ENCODE assay signal across 8 cellular contexts in genomic region chr1:223706077-223706988, GRCh38. TPM values are rescaled to one million over a fixed set of nuclear protein-coding genes. Genes with fewer than 3 reads are reported as not detected.
DNase-seq lines count a peak whose midpoint lies in the region; ATAC-seq and TF ChIP-seq lines count a peak whose summit lies in the region.

No MANE protein-coding gene starts in this region.

- no peak overlapping the region for H3K27ac ChIP-seq in mesendoderm (ENCODE audit: low read depth, low read length)
- H3K27ac ChIP-seq in CD8-positive, alpha-beta memory T cell (ENCODE audit: low read depth, low read length), result no peak overlapping the region

- H4K5ac ChIP-seq in mesendoderm (ENCODE audit: low read length), result no peak overlapping the region

- H3K56ac ChIP-seq in mesendoderm (ENCODE audit: low read length), result no peak overlapping the region

- WGBS in mesendoderm (ENCODE audit: extremely low coverage, insufficient coverage, low lambda C conversion rate), result no CpG with 5 or more reads among the region's 12 CpGs

- H3K4me3 ChIP-seq in mesendoderm (ENCODE audit: low read length), result no peak overlapping the region
- H3K4me3 ChIP-seq in CD8-positive, alpha-beta memory T cell (ENCODE audit: low read length), result no peak overlapping the region

- no peak overlapping the region for H3K18ac ChIP-seq in mesendoderm (ENCODE audit: low read length)

- peaks cover 2% of the 10 kb centered on the region for H3K4me1 ChIP-seq in mesendoderm (ENCODE audit: control insufficient read depth, low read depth, low read length)
- peaks cover 14% of the 10 kb centered on the region for H3K4me1 ChIP-seq in CD8-positive, alpha-beta memory T cell (ENCODE audit: insufficient read depth, low read length)

- H3K79me2 ChIP-seq in mesendoderm (ENCODE audit: control insufficient read depth, insufficient read depth, low read length), result no peaks in the 10 kb centered on the region

- no peak overlapping the region for H3K4me2 ChIP-seq in mesendoderm (ENCODE audit: low read length)

- no peak overlapping the region for H3K23ac ChIP-seq in mesendoderm (ENCODE audit: low read length)

- no peak overlapping the region for H3K4me3 Mint-ChIP-seq in CD8-positive, alpha-beta memory T cell

- H3K36me3 Mint-ChIP-seq in CD8-positive, alpha-beta memory T cell, result no peaks in the 10 kb centered on the region

- peaks cover 0 to 1% of the 10 kb centered on the region in 2 donors for H3K27me3 Mint-ChIP-seq in CD8-positive, alpha-beta memory T cell

- H3K4ac ChIP-seq in mesendoderm (ENCODE audit: low read depth, low read length), result no peak overlapping the region

- CTCF ChIA-PET in CD8-positive, alpha-beta memory T cell (lab: Charles Lee), result interaction anchor here (1.4 to 2.7 kb wide), 4 partner anchors 8 to 43 kb away, joined by 3 to 21 read pairs (median 9); no protein-coding TSS in a partner anchor

- TF ChIP-seq POLR2A in erythroblast (IDR thresholded peaks at IDR 0.05; ENCODE audit: low read length), result no peak

- no peak overlapping the region for H2BK5ac ChIP-seq in mesendoderm (ENCODE audit: low read length)

- H3K9me3 ChIP-seq in CD8-positive, alpha-beta memory T cell (ENCODE audit: low read length), result no peaks in the 10 kb centered on the region

- H3K27ac Mint-ChIP-seq in CD8-positive, alpha-beta memory T cell, result peak overlapping the region in 2 of 8 donors; percentile 17 to 39

- H3K27me3 ChIP-seq in mesendoderm (ENCODE audit: insufficient read depth, low read length, poor library complexity), result no peaks in the 10 kb centered on the region
- no peaks in the 10 kb centered on the region for H3K27me3 ChIP-seq in CD8-positive, alpha-beta memory T cell (ENCODE audit: insufficient read depth, low read length, poor library complexity, severe bottlenecking)

- H3K79me1 ChIP-seq in mesendoderm (ENCODE audit: low read length), result no peaks in the 10 kb centered on the region

- POLR2A ChIA-PET in CD8-positive, alpha-beta memory T cell (lab: Charles Lee), result interaction anchor here (1.0 kb wide), 1 partner anchor 139 kb away, joined by 3 read pairs; the partner anchor contains the start of gene TP53BP2

- H4K8ac ChIP-seq in mesendoderm (ENCODE audit: low read depth, low read length), result no peak overlapping the region

- no peaks in the 10 kb centered on the region for H3K9me3 Mint-ChIP-seq in CD8-positive, alpha-beta memory T cell

- H3K4me1 Mint-ChIP-seq in CD8-positive, alpha-beta memory T cell, result peaks cover 8 to 22% (median 8%) of the 10 kb centered on the region in 3 donors

- no peak overlapping the region for H2BK15ac ChIP-seq in mesendoderm (replicated peaks; ENCODE audit: low read depth)

- DNase-seq in AG08396 (ENCODE audit: low spot score) (peak; percentile 44), NCI-H146 treated with DMSO at 0.1 percent for 48 hours (lab: John Stamatoyannopoulos, UW; ENCODE audit: unreplicated experiment) (peak; percentile 34), astrocyte of the hippocampus (ENCODE audit: low read depth, low spot score) (peak; percentile 82), mesendoderm (peak; percentile 44), erythroblast (lab: John Stamatoyannopoulos, UW) (no peak)
- DNase-seq in stimulated activated naive CD4-positive, alpha-beta T cell treated with Interleukin-2 at 50 U/mL for 16 hours (lab: John Stamatoyannopoulos, UW), result no peak
- DNase-seq in CD8-positive, alpha-beta memory T cell, result no peak

- no peak overlapping the region for H2AK5ac ChIP-seq in mesendoderm (ENCODE audit: low read length)

- H3K9ac ChIP-seq in mesendoderm (ENCODE audit: low read length), result no peak overlapping the region

- peak overlapping the region; percentile 49 for H2BK120ac ChIP-seq in mesendoderm (ENCODE audit: low read depth, low read length)

- H3K36me3 ChIP-seq in mesendoderm (ENCODE audit: control insufficient read depth, insufficient read depth, low read length), result no peaks in the 10 kb centered on the region
- H3K36me3 ChIP-seq in CD8-positive, alpha-beta memory T cell (ENCODE audit: insufficient read depth, low read length), result no peaks in the 10 kb centered on the region

- ATAC-seq in GM21717 (IDR thresholded peaks at IDR 0.05; ENCODE audit: unreplicated experiment), result no peak

RNA-seq across cellular contexts. Expression of gene CAPN2, which starts 6.0 kb away (rescaled TPM):
- polyA plus RNA-seq in mesendoderm (2013, experiment 1 of 2), result 15.4 TPM
- 17.2 TPM for polyA plus RNA-seq in mesendoderm (2013, experiment 2 of 2)
- 10 to 100 TPM; 79.8 to 82.9 TPM for total RNA-seq in CD8-positive, alpha-beta memory T cell
- 252 TPM for polyA plus RNA-seq in CD8-positive, alpha-beta memory T cell

RNA-seq across cellular contexts. Expression of gene CAPN8, which starts 40.8 kb away (rescaled TPM):
- polyA plus RNA-seq in mesendoderm (2013, experiment 1 of 2), result 0.06 TPM
- polyA plus RNA-seq in mesendoderm (2013, experiment 2 of 2), result 0.06 TPM
- total RNA-seq in CD8-positive, alpha-beta memory T cell, result not detected
- not detected for polyA plus RNA-seq in CD8-positive, alpha-beta memory T cell

Comparison
In these comparisons a context has a peak if more than half of its experiments do, and no peak if none do; other contexts are left out.
1. DNase-seq: peak in AG08396 (single experiment), NCI-H146 treated with DMSO at 0.1 percent for 48 hours (single experiment), astrocyte of the hippocampus (single experiment) and mesendoderm (single experiment); none in erythroblast (0 of 2), stimulated activated naive CD4-positive, alpha-beta T cell treated with Interleukin-2 at 50 U/mL for 16 hours (single experiment) and CD8-positive, alpha-beta memory T cell (0 of 5).